ENCODE assay signal across 8 cellular contexts in the genomic region with DNA sequence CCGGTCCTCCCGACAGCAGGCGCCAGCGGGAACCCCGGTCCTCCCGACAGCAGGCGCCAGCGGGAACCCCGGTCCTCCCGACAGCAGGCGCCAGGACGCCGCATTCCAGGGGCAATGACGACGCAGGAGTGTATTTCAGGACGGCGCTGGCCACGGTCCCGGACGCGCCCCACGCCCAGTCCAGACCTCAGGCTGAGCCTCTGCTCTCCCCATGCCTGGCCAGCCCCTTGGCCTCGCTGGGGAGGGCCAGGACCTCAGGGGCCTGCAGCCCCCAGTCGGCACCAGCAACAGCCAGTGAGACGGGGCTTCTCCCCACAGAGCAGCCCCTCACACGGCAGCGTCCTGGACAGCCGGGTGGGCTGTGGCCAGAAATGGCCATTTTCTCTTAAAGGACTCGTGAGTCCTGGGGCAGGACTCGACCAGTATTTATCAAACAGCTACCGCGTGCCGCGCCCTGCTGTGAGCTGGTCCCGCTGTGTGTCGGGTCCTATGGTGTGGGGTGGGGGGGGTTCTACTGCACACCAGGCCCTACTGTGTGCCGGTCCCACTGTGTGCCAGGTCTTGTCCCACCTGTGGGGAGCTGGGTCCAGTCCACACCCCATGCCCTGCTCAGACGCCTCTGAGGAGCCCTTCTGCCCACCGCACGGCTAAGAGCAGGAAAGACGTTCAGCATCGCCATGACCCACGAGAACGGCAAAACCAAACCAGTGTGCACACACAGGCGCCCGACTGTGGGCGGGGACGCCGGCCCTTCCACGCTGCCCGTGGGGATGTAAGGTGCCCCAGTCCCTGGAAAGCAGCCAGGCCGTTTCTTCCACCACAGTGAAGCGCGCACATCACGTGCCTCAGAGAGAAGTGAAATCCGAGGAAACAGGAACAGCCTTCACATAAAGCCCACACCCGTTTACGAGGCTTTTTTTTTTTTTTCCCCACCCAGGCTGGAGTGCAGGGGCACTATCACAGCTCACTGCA. TPM values are rescaled to one million over a fixed set of nuclear protein-coding genes. Genes with fewer than 3 reads are reported as not detected.
DNase-seq lines count a peak whose midpoint lies in the region; ATAC-seq and TF ChIP-seq lines count a peak whose summit lies in the region.

No MANE protein-coding gene starts in this region.

- no peaks in the 10 kb centered on the region for H3K79me2 ChIP-seq in mesendoderm (ENCODE audit: control insufficient read depth, insufficient read depth, low read length)

- peak; percentile 91 for DNase-seq in GF-D8 (lab: John Stamatoyannopoulos, UW)
- no peak for DNase-seq in NT2/D1 (ENCODE audit: low read depth, low spot score)
- peak in 5 of 10 donors; percentile 57 to 68 (median 64) for DNase-seq in dorsolateral prefrontal cortex
- no peak for DNase-seq in mesendoderm
- DNase-seq in kidney glomerular epithelial cell (lab: John Stamatoyannopoulos, UW), result no peak

- H3K4me3 ChIP-seq in NT2/D1 (ENCODE audit: insufficient read length, low read depth) (peak overlapping the region; percentile 26), dorsolateral prefrontal cortex (peak overlapping the region in 33 of 59 donors; percentile 9 to 55 (median 38)), mesendoderm (ENCODE audit: low read length) (no peak overlapping the region)

- H3K79me1 ChIP-seq in mesendoderm (ENCODE audit: low read length), result no peaks in the 10 kb centered on the region

- intact Hi-C loops in dorsolateral prefrontal cortex (cut with DNase I), result loop anchor here (1.0 to 5.0 kb wide), 3 partner anchors 44 to 153 kb away; a partner anchor contains a TSS

- H3K9ac ChIP-seq in NT2/D1 (ENCODE audit: insufficient read length, low read depth), result no peak overlapping the region
- H3K9ac ChIP-seq in mesendoderm (ENCODE audit: low read length), result peak overlapping the region; percentile 47

- peak overlapping the region; percentile 49 to 100 (median 97) for H3K27ac ChIP-seq in dorsolateral prefrontal cortex
- H3K27ac ChIP-seq in mesendoderm (ENCODE audit: low read depth, low read length), result no peak overlapping the region

- H3K56ac ChIP-seq in mesendoderm (ENCODE audit: low read length), result peak overlapping the region; percentile 67

- peak overlapping the region; percentile 20 for H3K4me2 ChIP-seq in mesendoderm (ENCODE audit: low read length)

- no peaks in the 10 kb centered on the region for H3K36me3 ChIP-seq in NT2/D1 (ENCODE audit: insufficient read depth, insufficient read length, low read length)
- no peaks in the 10 kb centered on the region for H3K36me3 ChIP-seq in mesendoderm (ENCODE audit: control insufficient read depth, insufficient read depth, low read length)

- no peak overlapping the region for H4K5ac ChIP-seq in mesendoderm (ENCODE audit: low read length)

- H2BK5ac ChIP-seq in mesendoderm (ENCODE audit: low read length), result no peak overlapping the region

- no peak overlapping the region for H4K8ac ChIP-seq in mesendoderm (ENCODE audit: low read depth, low read length)

- H3K4ac ChIP-seq in mesendoderm (ENCODE audit: low read depth, low read length), result no peak overlapping the region

- H3K4me1 ChIP-seq in NT2/D1 (ENCODE audit: insufficient read depth, insufficient read length) (peaks cover 22% of the 10 kb centered on the region), mesendoderm (ENCODE audit: control insufficient read depth, low read depth, low read length) (no peaks in the 10 kb centered on the region)

- WGBS in mesendoderm (ENCODE audit: extremely low coverage, insufficient coverage, low lambda C conversion rate), result no CpG with 5 or more reads among the region's 58 CpGs

- no peak overlapping the region for H3K23ac ChIP-seq in mesendoderm (ENCODE audit: low read length)

- peaks cover 35% of the 10 kb centered on the region for H3K27me3 ChIP-seq in NT2/D1 (ENCODE audit: insufficient read depth, insufficient read length)
- H3K27me3 ChIP-seq in dorsolateral prefrontal cortex, result no peaks in the 10 kb centered on the region
- no peaks in the 10 kb centered on the region for H3K27me3 ChIP-seq in mesendoderm (ENCODE audit: insufficient read depth, low read length, poor library complexity)

- ATAC-seq in GM18517 (IDR thresholded peaks at IDR 0.05; ENCODE audit: unreplicated experiment) (no peak), HG03175 (IDR thresholded peaks at IDR 0.05; ENCODE audit: unreplicated experiment) (no peak), GM19463 (IDR thresholded peaks at IDR 0.05; ENCODE audit: unreplicated experiment) (no peak)

- no peak overlapping the region for H3K18ac ChIP-seq in mesendoderm (ENCODE audit: low read length)

- H2BK15ac ChIP-seq in mesendoderm (replicated peaks; ENCODE audit: low read depth), result no peak overlapping the region

- no peak overlapping the region for H2AK5ac ChIP-seq in mesendoderm (ENCODE audit: low read length)

- H2BK120ac ChIP-seq in mesendoderm (ENCODE audit: low read depth, low read length), result no peak overlapping the region

- no peaks in the 10 kb centered on the region for H3K9me3 ChIP-seq in NT2/D1 (ENCODE audit: insufficient read depth, low read length)

- TF ChIP-seq CTCF in dorsolateral prefrontal cortex (IDR thresholded peaks at IDR 0.05 in 54 of 56, conservative IDR thresholded peaks at IDR 0.05 in 2 of 56; ENCODE audit: low read depth in 1 of 56, partially characterized antibody in 56 of 56), result peak in 2 of 56 donors; percentile 3 to 5

RNA-seq across cellular contexts. Expression of a gene that starts 33.3 kb away (rescaled TPM):
- 10 to 100 TPM; 25.4 to 54.1 (median 40.7) TPM for total RNA-seq in dorsolateral prefrontal cortex
- polyA plus RNA-seq in mesendoderm (2013, experiment 1 of 2), result 35.9 TPM
- polyA plus RNA-seq in mesendoderm (2013, experiment 2 of 2), result 35.8 TPM

RNA-seq across cellular contexts. Expression of a gene that starts 44.8 kb away (rescaled TPM):
- total RNA-seq in dorsolateral prefrontal cortex, result 100 to 1,000 TPM in 118 of 120 experiments, 10 to 100 TPM in 2; 97.0 to 199 (median 136) TPM
- polyA plus RNA-seq in mesendoderm (2013, experiment 1 of 2), result 3.1 TPM
- 3.4 TPM for polyA plus RNA-seq in mesendoderm (2013, experiment 2 of 2)
